6 cellular contexts compared by ENCODE assay signal in genomic region chr19:5623397-5624153, GRCh38. TPM values are rescaled to one million over a fixed set of nuclear protein-coding genes. Genes with fewer than 3 reads are reported as not detected.
DNase-seq lines count a peak whose midpoint lies in the region; ATAC-seq and TF ChIP-seq lines count a peak whose summit lies in the region.

No MANE protein-coding gene starts in this region.

- peak overlapping the region; percentile 98 to 99 for H3K4me3 ChIP-seq in right atrium auricular region
- H3K4me3 ChIP-seq in subcutaneous abdominal adipose tissue (ENCODE audit: low read depth in 1 of 5, low read length in 5 of 5), result peak overlapping the region; percentile 90 to 99 (median 97)

- H3K27ac ChIP-seq in right atrium auricular region (peak overlapping the region; percentile 97 to 98), subcutaneous abdominal adipose tissue (ENCODE audit: low read depth, low read length) (peak overlapping the region; percentile 92)

- H3K9ac ChIP-seq in subcutaneous abdominal adipose tissue (ENCODE audit: low read length in 5 of 5), result peak overlapping the region; percentile 91 to 97 (median 93)

- H3K4me1 ChIP-seq in right atrium auricular region (peaks cover 0 to 75% of the 10 kb centered on the region in 2 donors), subcutaneous abdominal adipose tissue (ENCODE audit: control insufficient read depth in 5 of 5, insufficient read depth in 5 of 5, low read length in 5 of 5) (peaks cover 13 to 79% (median 77%) of the 10 kb centered on the region in 5 donors)

- ATAC-seq in GM21528 (IDR thresholded peaks at IDR 0.05; ENCODE audit: low FRiP score, unreplicated experiment) (peak; percentile 13), HG03159 (IDR thresholded peaks at IDR 0.05; ENCODE audit: unreplicated experiment) (no peak)

- no peak for TF ChIP-seq CTCF in right atrium auricular region (IDR thresholded peaks at IDR 0.05)

- no peaks in the 10 kb centered on the region for H3K27me3 ChIP-seq in right atrium auricular region
- H3K27me3 ChIP-seq in subcutaneous abdominal adipose tissue (ENCODE audit: control insufficient read depth in 5 of 5, insufficient read depth in 4 of 5, low read length in 5 of 5), result no peaks in the 10 kb centered on the region

- peaks cover 50% of the 10 kb centered on the region for H3K36me3 ChIP-seq in right atrium auricular region
- H3K36me3 ChIP-seq in subcutaneous abdominal adipose tissue (ENCODE audit: control insufficient read depth in 5 of 5, insufficient read depth in 5 of 5, low read length in 5 of 5), result peaks cover 18 to 46% (median 35%) of the 10 kb centered on the region in 5 donors

- H3K9me3 ChIP-seq in right atrium auricular region (no peaks in the 10 kb centered on the region), subcutaneous abdominal adipose tissue (ENCODE audit: control insufficient read depth in 5 of 5, low read length in 5 of 5) (no peaks in the 10 kb centered on the region)

- peak; percentile 36 for DNase-seq in UCSD-AML1 (lab: John Stamatoyannopoulos, UW; ENCODE audit: unreplicated experiment)
- no peak for DNase-seq in right atrium auricular region (ENCODE audit: low spot score)
- no peak for DNase-seq in NK-92 (lab: John Stamatoyannopoulos, UW; ENCODE audit: unreplicated experiment)

RNA-seq across cellular contexts. Expression of gene SAFB, which starts 0.7 kb away (rescaled TPM):
- 10 to 100 TPM; 31.9 to 32.7 TPM for total RNA-seq in right atrium auricular region

RNA-seq across cellular contexts. Expression of gene SAFB2, which starts 1.0 kb away (rescaled TPM):
- 10 to 100 TPM; 16.1 to 26.6 TPM for total RNA-seq in right atrium auricular region

RNA-seq across cellular contexts. Expression of gene TINCR, which starts 55.8 kb away (rescaled TPM):
- under 1 TPM in 1 of 2 donors, not detected in 1; 0.59 TPM for total RNA-seq in right atrium auricular region

RNA-seq across cellular contexts. Expression of gene MICOS13, which starts 56.7 kb away (rescaled TPM):
- 10 to 100 TPM; 87.7 to 98.8 TPM for total RNA-seq in right atrium auricular region

RNA-seq across cellular contexts. Expression of gene HSD11B1L, which starts 57.3 kb away (rescaled TPM):
- total RNA-seq in right atrium auricular region, result 10 to 100 TPM; 10.3 to 12.6 TPM
